ENCODE assay signal across 11 cellular contexts in the genomic region with DNA sequence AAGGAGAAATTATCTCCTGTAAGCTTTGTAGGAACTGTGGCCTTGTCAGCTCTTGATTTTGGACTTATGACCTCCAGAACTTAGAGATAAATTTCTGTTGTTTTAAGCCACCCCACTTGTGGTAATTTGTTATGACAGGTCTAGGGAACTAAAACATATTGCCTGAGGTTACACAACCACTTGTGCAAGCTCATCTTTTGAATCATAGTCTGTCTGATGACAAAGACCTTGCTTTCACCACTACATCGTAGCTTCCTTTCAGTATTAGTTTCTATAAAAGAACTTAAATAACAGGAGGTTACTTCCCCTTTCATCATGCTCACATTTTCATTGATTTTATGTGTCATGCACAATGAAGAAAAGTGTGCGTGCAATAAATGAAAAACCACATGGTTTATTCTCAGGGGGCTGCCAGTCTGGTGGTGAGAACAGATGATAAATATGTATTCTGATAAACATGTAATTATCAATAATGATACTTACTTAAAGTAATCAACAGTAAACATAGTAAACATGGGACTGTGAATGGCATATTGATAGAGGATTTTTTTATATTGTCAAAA.
DNase-seq lines count a peak whose midpoint lies in the region; ATAC-seq and TF ChIP-seq lines count a peak whose summit lies in the region.
"Had no signal": no experiment of that assay in that cellular context is flagged by ENCODE, and none has a peak within 500 bp of the region (broad histone marks: within the 10 kb centered on the region; RNA-seq: fewer than 3 reads in every experiment).

No MANE protein-coding gene starts in this region.

- H3K27me3 Mint-ChIP-seq in activated CD8-positive, alpha-beta T cell treated with anti-CD3 and anti-CD28 coated beads, Interleukin-2, amount 10 ng/mL, durations not matched to agents 7 days and 5 days (ENCODE audit: low read depth): no peaks in the 10 kb centered on the region

- H3K4me2 ChIP-seq in GM23248 (ENCODE audit: unreplicated experiment): no peak overlapping the region

- H3K27ac ChIP-seq in RWPE2 (ENCODE audit: poor library complexity, severe bottlenecking) (no peak overlapping the region), GM23248 (no peak overlapping the region), substantia nigra (ENCODE audit: low read depth, low read length, poor library complexity, severe bottlenecking) (no peak overlapping the region)

- no peak overlapping the region for H3K4me3 ChIP-seq in RWPE2 (ENCODE audit: severe bottlenecking)
- H3K4me3 ChIP-seq in GM23248: no peak overlapping the region

- no peak overlapping the region for H2AFZ ChIP-seq in GM23248

- H3K4me3 Mint-ChIP-seq in activated CD8-positive, alpha-beta T cell treated with anti-CD3 and anti-CD28 coated beads, Interleukin-2, amount 10 ng/mL, durations not matched to agents 7 days and 5 days: no peak overlapping the region

- H3K9me3 ChIP-seq in RWPE2 (ENCODE audit: severe bottlenecking): no peaks in the 10 kb centered on the region
- no peaks in the 10 kb centered on the region for H3K9me3 ChIP-seq in GM23248 (ENCODE audit: low read depth)

- no peaks in the 10 kb centered on the region for H3K4me1 Mint-ChIP-seq in activated CD8-positive, alpha-beta T cell treated with anti-CD3 and anti-CD28 coated beads, Interleukin-2, amount 10 ng/mL, durations not matched to agents 7 days and 5 days (ENCODE audit: low read depth)

- 26 to 32% methylated on average over 2 of the region's 2 CpGs for whole genome bisulfite sequencing in GM23248 (ENCODE audit: low coverage in 1 of 2, low lambda C conversion rate in 2 of 2, missing lambda C conversion rate in 2 of 2), 2 experiments

- H4K20me1 ChIP-seq in GM23248 (ENCODE audit: insufficient read depth): no peaks in the 10 kb centered on the region

- DNase-seq in RWPE2 (ENCODE audit: low spot score): no peak
- peak; percentile 47 for DNase-seq in pons (ENCODE audit: low spot score)
- DNase-seq in NCI-H2227 treated with DMSO at 0.1 percent for 48 hours (lab: John Stamatoyannopoulos, UW): no peak
- no peak for DNase-seq in GM23248
- no peak for DNase-seq in substantia nigra (lab: John Stamatoyannopoulos, UW)
- DNase-seq in activated CD8-positive, alpha-beta T cell treated with anti-CD3 and anti-CD28 coated beads, Interleukin-2, amount 10 ng/mL, durations not matched to agents 7 days and 5 days: no peak
- DNase-seq: activated CD4-positive, alpha-beta T cell treated with anti-CD3 and anti-CD28 coated beads, Interleukin-2, amount 50 U/mL, for 4 hours; NCI-H82; occipital lobe had no signal

- CTCF ChIA-PET in activated CD8-positive, alpha-beta T cell treated with anti-CD3 and anti-CD28 coated beads, Interleukin-2, amount 10 ng/mL, durations not matched to agents 7 days and 5 days (lab: Charles Lee): no interaction called here

- in situ Hi-C loops in GM23248 (cut with MboI): no loop called here

- POLR2A ChIA-PET in activated CD8-positive, alpha-beta T cell treated with anti-CD3 and anti-CD28 coated beads, Interleukin-2, amount 10 ng/mL, durations not matched to agents 7 days and 5 days (lab: Charles Lee): no interaction called here

- peaks cover 18% of the 10 kb centered on the region for H3K9me3 Mint-ChIP-seq in activated CD8-positive, alpha-beta T cell treated with anti-CD3 and anti-CD28 coated beads, Interleukin-2, amount 10 ng/mL, durations not matched to agents 7 days and 5 days (ENCODE audit: insufficient read depth)

- ATAC-seq in GM19463 (IDR thresholded peaks at IDR 0.05; ENCODE audit: unreplicated experiment) (peak; percentile 56), HG03060 (IDR thresholded peaks at IDR 0.05; ENCODE audit: low read depth, unreplicated experiment) (peak; percentile 91), RWPE2 (ENCODE audit: low read depth) (peak; percentile 84)
- ATAC-seq in activated CD8-positive, alpha-beta T cell treated with anti-CD3 and anti-CD28 coated beads, Interleukin-2, amount 10 ng/mL, durations not matched to agents 7 days and 5 days: no peak

- no peaks in the 10 kb centered on the region for H3F3A ChIP-seq in GM23248 (ENCODE audit: insufficient read depth)

- H3K9ac ChIP-seq in GM23248: no peak overlapping the region

- H3K27me3 ChIP-seq in RWPE2 (ENCODE audit: insufficient read depth, poor library complexity, severe bottlenecking) (no peaks in the 10 kb centered on the region), GM23248 (replicated peaks; ENCODE audit: insufficient read depth) (no peaks in the 10 kb centered on the region)

- H3K36me3 ChIP-seq in RWPE2 (ENCODE audit: low read depth) (no peaks in the 10 kb centered on the region), GM23248 (ENCODE audit: low read depth) (no peaks in the 10 kb centered on the region)

- H3K9me2 ChIP-seq in GM23248 (ENCODE audit: insufficient read depth): no peaks in the 10 kb centered on the region

- no peaks in the 10 kb centered on the region for H3K79me2 ChIP-seq in GM23248 (ENCODE audit: insufficient read depth)

- H3K36me3 Mint-ChIP-seq in activated CD8-positive, alpha-beta T cell treated with anti-CD3 and anti-CD28 coated beads, Interleukin-2, amount 10 ng/mL, durations not matched to agents 7 days and 5 days (ENCODE audit: low read depth): no peaks in the 10 kb centered on the region

- no peak for TF ChIP-seq CTCF in RWPE2 (IDR thresholded peaks at IDR 0.05; ENCODE audit: poor library complexity, severe bottlenecking)

- H3K27ac Mint-ChIP-seq in activated CD8-positive, alpha-beta T cell treated with anti-CD3 and anti-CD28 coated beads, Interleukin-2, amount 10 ng/mL, durations not matched to agents 7 days and 5 days: no peak overlapping the region

- H3K4me1 ChIP-seq in RWPE2 (ENCODE audit: insufficient read depth, poor library complexity, severe bottlenecking) (peaks cover 12% of the 10 kb centered on the region), GM23248 (ENCODE audit: insufficient read depth) (no peaks in the 10 kb centered on the region)
